In genomic region chr21:15138475-15138874, GRCh38 we compare ENCODE assay signal across 17 cellular contexts.
DNase-seq lines count a peak whose midpoint lies in the region; ATAC-seq and TF ChIP-seq lines count a peak whose summit lies in the region.
"Had no signal": no experiment of that assay in that cellular context is flagged by ENCODE, and none has a peak within 500 bp of the region (broad histone marks: within the 10 kb centered on the region; RNA-seq: fewer than 3 reads in every experiment).

No MANE protein-coding gene starts in this region.

- in situ Hi-C loops in transverse colon (cut with MboI; ENCODE audit: low pct_ligation_motif_present in 1 of 4, low pct_unique_long_range_greater_than_20kb in 1 of 4, low sequenced_read_pairs in 3 of 4): no loop called here

- no peak for TF ChIP-seq EP300 in transverse colon (IDR thresholded peaks at IDR 0.05; ENCODE audit: low read depth)

- H3K27me3 ChIP-seq in right atrium auricular region (no peaks in the 10 kb centered on the region), transverse colon (no peaks in the 10 kb centered on the region)
- H3K27me3 ChIP-seq: breast epithelium had no signal

- no peak overlapping the region for H3K27ac ChIP-seq in right atrium auricular region
- peak overlapping the region; percentile 39 to 82 (median 74) for H3K27ac ChIP-seq in transverse colon
- H3K27ac ChIP-seq: breast epithelium, VCaP had no signal

- H3K36me3 ChIP-seq in right atrium auricular region: no peaks in the 10 kb centered on the region
- H3K36me3 ChIP-seq in transverse colon: no peaks in the 10 kb centered on the region
- H3K36me3 ChIP-seq: breast epithelium had no signal

- intact Hi-C loops in left ventricle myocardium superior (cut with micrococcal nuclease) (no loop called here), transverse colon (cut with DNase I; ENCODE audit: low total_unique reads) (no loop called here)

- ATAC-seq in left ventricle myocardium superior (no peak), HG03460 (IDR thresholded peaks at IDR 0.05; ENCODE audit: unreplicated experiment) (no peak), esophagus mucosa (no peak)

- no peak for TF ChIP-seq CTCF in right atrium auricular region (IDR thresholded peaks at IDR 0.05)
- no peak for TF ChIP-seq CTCF in transverse colon (IDR thresholded peaks at IDR 0.05)

- 0 to 16% methylated on average over 3 to 8 of the region's 8 CpGs for WGBS in transverse colon (ENCODE audit: low coverage in 1 of 2), 2 donors

- H3K4me1 ChIP-seq in right atrium auricular region (no peaks in the 10 kb centered on the region), transverse colon (peaks cover 0 to 82% (median 33%) of the 10 kb centered on the region in 4 donors)
- H3K4me1 ChIP-seq: breast epithelium had no signal

- no peak for TF ChIP-seq POLR2A in transverse colon (IDR thresholded peaks at IDR 0.05)

- no peak overlapping the region for H3K4me3 ChIP-seq in right atrium auricular region
- H3K4me3 ChIP-seq in transverse colon: no peak overlapping the region
- H3K4me3 ChIP-seq: breast epithelium had no signal

- DNase-seq in left ventricle myocardium superior (peak; percentile 32), right atrium auricular region (ENCODE audit: low spot score) (no peak), NCI-H2029 treated with DMSO at 0.1 percent for 48 hours (lab: John Stamatoyannopoulos, UW) (peak; percentile 45), cerebellum (ENCODE audit: low spot score) (peak; percentile 5), transverse colon (peak; percentile 56), inferior parietal cortex (ENCODE audit: extremely low spot score) (no peak)
- DNase-seq: activated CD8-positive, alpha-beta memory T cell treated with anti-CD3 and anti-CD28 coated beads, Interleukin-2, amount 50 U/mL, for 4 hours; activated naive CD4-positive, alpha-beta T cell treated with anti-CD3 and anti-CD28 coated beads, Interleukin-2, amount 50 U/mL, for 16 hours; AML-193; GF-D8; NCI-H1436 treated with DMSO at 0.1 percent for 48 hours; stimulated activated CD8-positive, alpha-beta memory T cell treated with anti-CD3 and anti-CD28 coated beads, Interleukin-4, amount 100 ng/mL, for 48 hours; trophoblast cell had no signal

- H3K9me3 ChIP-seq in right atrium auricular region: no peaks in the 10 kb centered on the region
- H3K9me3 ChIP-seq in transverse colon: no peaks in the 10 kb centered on the region
- H3K9me3 ChIP-seq: breast epithelium had no signal

Comparison
In these comparisons a context has a peak if more than half of its experiments do, and no peak if none do; other contexts are left out.
1. DNase-seq: peak in left ventricle myocardium superior (single experiment), NCI-H2029 treated with DMSO at 0.1 percent for 48 hours (single experiment), cerebellum (single experiment) and transverse colon (single experiment); none in right atrium auricular region (single experiment) and inferior parietal cortex (single experiment).
2. H3K27ac ChIP-seq: peak in transverse colon (4 of 4); none in right atrium auricular region (0 of 2).